Comparison of ENCODE assay signal across 17 cellular contexts in the genomic region with DNA sequence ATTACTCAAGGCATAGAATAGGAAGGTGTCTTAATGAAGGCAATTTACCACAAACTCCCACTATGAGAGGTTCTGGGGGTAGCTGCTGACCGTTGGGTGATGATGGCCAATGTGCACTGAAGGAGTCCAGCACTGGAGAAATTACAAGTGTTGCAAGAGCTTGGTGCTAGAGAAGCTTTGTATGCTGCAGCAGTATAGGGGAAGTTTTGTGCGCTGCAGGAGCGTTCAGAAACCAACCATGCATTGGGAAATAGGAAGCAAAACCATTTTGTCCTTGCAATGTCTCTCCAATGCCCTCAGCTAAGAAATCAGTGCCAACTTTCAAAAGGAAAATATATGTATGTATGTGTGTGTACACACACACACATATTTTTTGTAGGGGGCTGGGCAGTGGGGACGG.
"Had no signal": no experiment of that assay in that cellular context is flagged by ENCODE, and none has a peak within 500 bp of the region (broad histone marks: within the 10 kb centered on the region; RNA-seq: fewer than 3 reads in every experiment).

No MANE protein-coding gene starts in this region.

- H3K27ac Mint-ChIP-seq: activated naive CD4-positive, alpha-beta T cell treated with anti-CD3 and anti-CD28 coated beads, Interleukin-2, amount 50 U/mL, for 72 hours; activated T-cell treated with anti-CD3 and anti-CD28 coated beads, Interleukin-2, amount 50 U/mL, for 72 hours; memory B cell; naive B cell had no signal

- H3K36me3 Mint-ChIP-seq: activated naive CD4-positive, alpha-beta T cell treated with anti-CD3 and anti-CD28 coated beads, Interleukin-2, amount 50 U/mL, for 72 hours; memory B cell; naive B cell had no signal

- H3K4me1 Mint-ChIP-seq: memory B cell, naive B cell had no signal

- ATAC-seq: activated CD4-positive, CD25-positive, alpha-beta regulatory T cell treated with anti-CD3 and anti-CD28 coated beads, Interleukin-2, amount 50 U/mL, for 24 hours; activated naive CD4-positive, alpha-beta T cell treated with anti-CD3 and anti-CD28 coated beads, Interleukin-2, amount 50 U/mL, for 72 hours; activated T-cell treated with anti-CD3 and anti-CD28 coated beads, Interleukin-2, amount 50 U/mL, for 72 hours; gastrocnemius medialis; mucosa of descending colon had no signal

- H3K27ac ChIP-seq: gastrocnemius medialis, left ventricle myocardium inferior, parathyroid adenoma, spleen had no signal

- H3K4me3 Mint-ChIP-seq: activated T-cell treated with anti-CD3 and anti-CD28 coated beads, Interleukin-2, amount 50 U/mL, for 72 hours; memory B cell; naive B cell had no signal

- H3K27me3 Mint-ChIP-seq: memory B cell, naive B cell had no signal

- DNase-seq: activated CD8-positive, alpha-beta memory T cell treated with anti-CD3 and anti-CD28 coated beads for 24 hours; activated CD8-positive, alpha-beta memory T cell treated with anti-CD3 and anti-CD28 coated beads, Interleukin-2, amount 50 U/mL, for 48 hours; activated effector memory CD4-positive, alpha-beta T cell treated with anti-CD3 and anti-CD28 coated beads, Interleukin-2, amount 50 U/mL, for 16 hours; activated T-cell treated with anti-CD3 and anti-CD28 coated beads, Interleukin-2, amount 50 U/mL, for 72 hours; effector CD4-positive, alpha-beta T cell; gastrocnemius medialis; kidney; left ventricle myocardium inferior; mucosa of descending colon; naive B cell; spleen; stimulated activated CD8-positive, alpha-beta memory T cell treated with anti-CD3 and anti-CD28 coated beads, Interleukin-4, amount 100 ng/mL, for 48 hours; stimulated activated naive CD4-positive, alpha-beta T cell had no signal

- H3K27me3 ChIP-seq: gastrocnemius medialis, spleen had no signal

- H3K4me3 ChIP-seq: gastrocnemius medialis, left ventricle myocardium inferior, mucosa of descending colon, spleen had no signal
